ENCODE assay signal across 16 cellular contexts in the genomic region with DNA sequence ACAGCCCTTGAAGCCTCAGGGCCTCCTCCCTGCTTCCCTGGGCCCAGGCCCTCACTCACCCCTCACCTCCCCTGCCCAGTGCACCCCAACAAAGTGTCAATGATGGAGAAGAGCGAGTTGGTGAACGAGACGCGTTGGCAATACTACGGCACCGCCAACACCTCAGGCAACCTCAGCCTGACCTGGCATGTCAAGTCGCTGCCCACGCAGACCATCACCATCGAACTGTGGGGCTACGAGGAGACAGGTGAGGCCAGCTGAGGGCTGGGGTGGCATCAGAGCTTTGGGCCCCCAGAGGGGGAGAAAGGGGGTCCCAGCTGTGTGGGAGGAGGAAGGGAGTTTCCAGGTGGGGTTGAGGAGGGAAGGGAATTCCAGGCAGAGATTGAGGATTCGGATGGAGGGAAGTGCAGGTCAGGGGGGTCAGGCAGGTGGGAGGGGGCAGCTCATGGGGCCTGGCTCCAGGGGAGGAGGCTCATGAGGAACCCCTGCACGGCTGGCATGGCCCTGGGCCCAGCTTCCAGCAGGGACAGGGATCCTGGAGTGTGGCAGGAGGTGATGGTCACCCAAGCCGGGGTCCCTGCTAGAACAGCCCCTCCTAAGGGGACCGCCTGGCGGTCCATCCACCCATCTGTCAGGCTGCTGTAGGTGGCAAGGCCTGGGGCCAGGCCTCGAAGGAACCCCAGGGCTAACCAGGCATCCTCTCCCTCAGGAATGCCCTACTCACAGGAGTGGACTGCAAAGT.
"Had no signal": no experiment of that assay in that cellular context is flagged by ENCODE, and none has a peak within 500 bp of the region (broad histone marks: within the 10 kb centered on the region; RNA-seq: fewer than 3 reads in every experiment).

No MANE protein-coding gene starts in this region.

- ATAC-seq: stimulated activated naive CD8-positive, alpha-beta T cell treated with anti-CD3 and anti-CD28 coated beads, Interleukin-15, Interleukin-2, amounts not matched to agents 100 U/mL and 50 U/mL, for 24 hours had no signal

- H3K27me3 Mint-ChIP-seq: activated CD4-positive, alpha-beta T cell treated with anti-CD3 and anti-CD28 coated beads, Interleukin-2, amount 10 ng/mL, durations not matched to agents 7 days and 5 days; naive B cell; type B pancreatic cell had no signal

- H3K27me3 ChIP-seq: esophagus squamous epithelium, neutrophil, SJSA1 had no signal

- H3K4me1 Mint-ChIP-seq: immature natural killer cell had no signal

- H3K27ac Mint-ChIP-seq: activated CD4-positive, alpha-beta T cell treated with anti-CD3 and anti-CD28 coated beads, Interleukin-2, amount 10 ng/mL, durations not matched to agents 7 days and 5 days; activated naive CD4-positive, alpha-beta T cell treated with anti-CD3 and anti-CD28 coated beads for 36 hours; immature natural killer cell; type B pancreatic cell had no signal

- H3K4me3 Mint-ChIP-seq: activated CD4-positive, alpha-beta T cell treated with anti-CD3 and anti-CD28 coated beads, Interleukin-2, amount 10 ng/mL, durations not matched to agents 7 days and 5 days; activated naive CD4-positive, alpha-beta T cell treated with anti-CD3 and anti-CD28 coated beads for 36 hours; immature natural killer cell; naive B cell; type B pancreatic cell had no signal

- H3K9me3 ChIP-seq: esophagus squamous epithelium, neutrophil, SJSA1 had no signal

- DNase-seq: activated CD4-positive, alpha-beta T cell treated with anti-CD3 and anti-CD28 coated beads, Interleukin-2, amount 10 ng/mL, durations not matched to agents 7 days and 5 days; activated CD8-positive, alpha-beta memory T cell treated with anti-CD3 and anti-CD28 coated beads for 24 hours; activated naive CD4-positive, alpha-beta T cell treated with anti-CD3 and anti-CD28 coated beads for 36 hours; central memory CD4-positive, alpha-beta T cell; effector CD8-positive, alpha-beta T cell; esophagus squamous epithelium; immature natural killer cell; naive B cell; stimulated activated CD4-positive, alpha-beta T cell treated with anti-CD3 and anti-CD28 coated beads, Interleukin-4, amount 100 ng/mL, for 24 hours; stimulated activated naive CD8-positive, alpha-beta T cell treated with anti-CD3 and anti-CD28 coated beads, Interleukin-15, Interleukin-2, amounts not matched to agents 100 U/mL and 50 U/mL, for 24 hours; T-helper 9 cell had no signal

- FAIRE-seq: endothelial cell of umbilical vein had no signal

- H3K9me3 Mint-ChIP-seq: activated CD4-positive, alpha-beta T cell treated with anti-CD3 and anti-CD28 coated beads, Interleukin-2, amount 10 ng/mL, durations not matched to agents 7 days and 5 days; activated naive CD4-positive, alpha-beta T cell treated with anti-CD3 and anti-CD28 coated beads for 36 hours; immature natural killer cell; naive B cell; type B pancreatic cell had no signal

- H3K36me3 Mint-ChIP-seq: immature natural killer cell, naive B cell, type B pancreatic cell had no signal

- H3K4me3 ChIP-seq: esophagus squamous epithelium, SJSA1 had no signal

- H3K27ac ChIP-seq: esophagus squamous epithelium, neutrophil, SJSA1, skin epidermis had no signal
